Comparison of ENCODE assay signal across 20 cellular contexts in the genomic region with DNA sequence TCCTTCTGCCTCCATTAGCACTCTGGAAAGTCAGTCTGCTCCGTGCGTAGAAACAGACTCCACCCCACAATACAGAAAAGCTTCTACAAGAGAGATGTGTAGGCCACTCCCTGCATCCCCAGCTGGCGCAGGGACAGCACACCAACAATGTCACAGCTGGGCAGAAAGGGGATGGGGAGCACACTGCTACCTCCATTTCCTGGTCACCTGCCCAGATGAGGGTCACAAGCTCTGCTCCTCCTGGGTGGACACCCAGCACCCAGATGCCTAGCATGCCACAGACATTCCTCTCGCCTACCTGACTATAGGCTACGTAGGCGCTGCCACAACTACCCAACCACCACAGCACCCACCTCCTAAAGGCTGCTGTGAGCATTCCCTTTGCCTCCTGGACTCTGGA.
"Had no signal": no experiment of that assay in that cellular context is flagged by ENCODE, and none has a peak within 500 bp of the region (broad histone marks: within the 10 kb centered on the region; RNA-seq: fewer than 3 reads in every experiment).

No MANE protein-coding gene starts in this region.

- H3K36me3 ChIP-seq: ascending aorta, gastrocnemius medialis, heart right ventricle, right atrium auricular region had no signal

- H3K27ac ChIP-seq: ascending aorta, gastrocnemius medialis, heart right ventricle, left lung, right atrium auricular region, skin epidermis, tibial nerve had no signal

- DNase-seq: activated CD4-positive, alpha-beta T cell treated with anti-CD3 and anti-CD28 coated beads for 1 hour; activated CD4-positive, alpha-beta T cell treated with anti-CD3 and anti-CD28 coated beads, Interleukin-2, amount 50 U/mL, for 4 hours; activated naive CD4-positive, alpha-beta T cell treated with anti-CD3 and anti-CD28 coated beads for 36 hours; activated T-cell treated with anti-CD3 and anti-CD28 coated beads for 4 hours; erythroblast; gastrocnemius medialis; heart right ventricle; left lung; mammary epithelial cell; mucosa of descending colon; naive thymus-derived CD4-positive, alpha-beta T cell; posterior cingulate gyrus; stimulated activated CD4-positive, alpha-beta T cell treated with anti-CD3 and anti-CD28 coated beads, Interleukin-15, amount 100 ng/mL, for 24 hours; stimulated activated CD4-positive, alpha-beta T cell treated with anti-CD3 and anti-CD28 coated beads, Interleukin-4, amount 100 ng/mL, for 1 hour; stimulated activated naive B cell treated with anti-CD40 and anti-IgM and Interleukin-4, amounts not matched to agents 10 μg/mL and 1 μg/mL and 100 μg/mL, for 72 hours; T1000 had no signal

- H3K27me3 ChIP-seq: ascending aorta, gastrocnemius medialis, heart right ventricle, left lung, right atrium auricular region, tibial nerve had no signal

- ATAC-seq: gastrocnemius medialis; left lung; mucosa of descending colon; naive thymus-derived CD4-positive, alpha-beta T cell; stimulated activated naive B cell treated with anti-CD40 and anti-IgM and Interleukin-4, amounts not matched to agents 10 μg/mL and 1 μg/mL and 100 μg/mL, for 72 hours had no signal

- H3K4me1 ChIP-seq: ascending aorta, left lung, tibial nerve had no signal

- H3K9me3 ChIP-seq: ascending aorta, gastrocnemius medialis, heart right ventricle, left lung, mucosa of descending colon, right atrium auricular region, tibial nerve had no signal

- H3K4me3 ChIP-seq: ascending aorta, gastrocnemius medialis, heart right ventricle, left lung, mucosa of descending colon, right atrium auricular region, skin epidermis, tibial nerve had no signal
